ENCODE assay signal across 24 cellular contexts in genomic region chr11:121539000-121539399, GRCh38.
DNase-seq lines count a peak whose midpoint lies in the region; ATAC-seq and TF ChIP-seq lines count a peak whose summit lies in the region.
"Had no signal": no experiment of that assay in that cellular context is flagged by ENCODE, and none has a peak within 500 bp of the region (broad histone marks: within the 10 kb centered on the region; RNA-seq: fewer than 3 reads in every experiment).

No MANE protein-coding gene starts in this region.

- peak overlapping the region; percentile 42 for H3K27ac Mint-ChIP-seq in activated T-cell treated with anti-CD3 and anti-CD28 coated beads, Interleukin-2, amount 50 U/mL, for 24 hours
- peak overlapping the region; percentile 49 for H3K27ac Mint-ChIP-seq in activated T-helper 17 cell treated with anti-CD3 and anti-CD28 coated beads, Interleukin-2, amount 50 U/mL, for 72 hours
- H3K27ac Mint-ChIP-seq in natural killer cell treated with Interleukin-12 subunit alpha and Interleukin-12 subunit beta and Interleukin-15 and Interleukin-18, amount 100 ng/mL, for 72 hours, result peak overlapping the region in 1 of 2 donors; percentile 86
- H3K27ac Mint-ChIP-seq: activated CD4-positive, alpha-beta T cell treated with anti-CD3 and anti-CD28 coated beads, Interleukin-2, amount 10 ng/mL, durations not matched to agents 7 days and 5 days; H9 had no signal

- H3K4me3 ChIP-seq in GM12865 (ENCODE audit: low read depth, low read length), result no peak overlapping the region
- H3K4me3 ChIP-seq: A549, coronary artery, esophagus muscularis mucosa, pancreas, SJSA1, testis had no signal

- TF ChIP-seq CTCF in GM12865 (IDR thresholded peaks at IDR 0.05; ENCODE audit: insufficient read depth, low read depth, low read length, missing control alignments), result no peak

- H3K9me3 Mint-ChIP-seq in activated T-cell treated with anti-CD3 and anti-CD28 coated beads, Interleukin-2, amount 50 U/mL, for 24 hours, result no peaks in the 10 kb centered on the region
- H3K9me3 Mint-ChIP-seq in activated T-helper 17 cell treated with anti-CD3 and anti-CD28 coated beads, Interleukin-2, amount 50 U/mL, for 72 hours, result no peaks in the 10 kb centered on the region
- H3K9me3 Mint-ChIP-seq in natural killer cell treated with Interleukin-12 subunit alpha and Interleukin-12 subunit beta and Interleukin-15 and Interleukin-18, amount 100 ng/mL, for 72 hours, result no peaks in the 10 kb centered on the region
- H3K9me3 Mint-ChIP-seq: activated CD4-positive, alpha-beta T cell treated with anti-CD3 and anti-CD28 coated beads, Interleukin-2, amount 10 ng/mL, durations not matched to agents 7 days and 5 days; H9 had no signal

- DNase-seq in activated T-cell treated with anti-CD3 and anti-CD28 coated beads, Interleukin-2, amount 50 U/mL, for 24 hours, result no peak
- DNase-seq in activated T-cell treated with anti-CD3 and anti-CD28 coated beads for 4 hours (no peak), GM12865 (ENCODE audit: low read depth) (peak; percentile 66), GDM1 (lab: John Stamatoyannopoulos, UW) (no peak), HPDE6-E6E7 (ENCODE audit: extremely low spot score) (no peak), NCI-H1092 (lab: John Stamatoyannopoulos, UW) (no peak)
- no peak for DNase-seq in natural killer cell treated with Interleukin-12 subunit alpha and Interleukin-12 subunit beta and Interleukin-15 and Interleukin-18, amount 100 ng/mL, for 72 hours (ENCODE audit: low spot score)
- DNase-seq: activated CD4-positive, alpha-beta T cell treated with anti-CD3 and anti-CD28 coated beads, Interleukin-2, amount 10 ng/mL, durations not matched to agents 7 days and 5 days; activated CD8-positive, alpha-beta memory T cell treated with anti-CD3 and anti-CD28 coated beads, Interleukin-2, amount 50 U/mL, for 4 hours; activated gamma-delta T cell; amygdala; H9; left ventricle myocardium superior; midbrain; NCI-H187; NCI-H2227 treated with DMSO at 0.1 percent for 48 hours; pancreas; testis had no signal

- H3K36me3 Mint-ChIP-seq in activated T-cell treated with anti-CD3 and anti-CD28 coated beads, Interleukin-2, amount 50 U/mL, for 24 hours (ENCODE audit: low read depth), result peaks cover 84% of the 10 kb centered on the region
- H3K36me3 Mint-ChIP-seq in activated T-helper 17 cell treated with anti-CD3 and anti-CD28 coated beads, Interleukin-2, amount 50 U/mL, for 72 hours (ENCODE audit: low read depth), result peaks cover 93% of the 10 kb centered on the region
- H3K36me3 Mint-ChIP-seq in natural killer cell treated with Interleukin-12 subunit alpha and Interleukin-12 subunit beta and Interleukin-15 and Interleukin-18, amount 100 ng/mL, for 72 hours, result no peaks in the 10 kb centered on the region

- peak; percentile 62 for ATAC-seq in activated T-helper 17 cell treated with anti-CD3 and anti-CD28 coated beads, Interleukin-2, amount 50 U/mL, for 72 hours (replicated peaks)
- no peak for ATAC-seq in natural killer cell treated with Interleukin-12 subunit alpha and Interleukin-12 subunit beta and Interleukin-15 and Interleukin-18, amount 100 ng/mL, for 72 hours
- ATAC-seq: A549, HepG2, left ventricle myocardium superior, pancreas had no signal

- H3K4me1 Mint-ChIP-seq in activated T-cell treated with anti-CD3 and anti-CD28 coated beads, Interleukin-2, amount 50 U/mL, for 24 hours (ENCODE audit: low read depth), result peaks cover 77% of the 10 kb centered on the region
- peaks cover 33% of the 10 kb centered on the region for H3K4me1 Mint-ChIP-seq in activated T-helper 17 cell treated with anti-CD3 and anti-CD28 coated beads, Interleukin-2, amount 50 U/mL, for 72 hours
- peaks cover 25 to 26% of the 10 kb centered on the region in 2 donors for H3K4me1 Mint-ChIP-seq in natural killer cell treated with Interleukin-12 subunit alpha and Interleukin-12 subunit beta and Interleukin-15 and Interleukin-18, amount 100 ng/mL, for 72 hours (ENCODE audit: low read depth in 2 of 2)

- H3K4me3 Mint-ChIP-seq in activated T-cell treated with anti-CD3 and anti-CD28 coated beads, Interleukin-2, amount 50 U/mL, for 24 hours, result no peak overlapping the region
- H3K4me3 Mint-ChIP-seq in activated T-helper 17 cell treated with anti-CD3 and anti-CD28 coated beads, Interleukin-2, amount 50 U/mL, for 72 hours, result peak overlapping the region; percentile 51
- H3K4me3 Mint-ChIP-seq in natural killer cell treated with Interleukin-12 subunit alpha and Interleukin-12 subunit beta and Interleukin-15 and Interleukin-18, amount 100 ng/mL, for 72 hours, result peak overlapping the region; percentile 44
- H3K4me3 Mint-ChIP-seq: activated CD4-positive, alpha-beta T cell treated with anti-CD3 and anti-CD28 coated beads, Interleukin-2, amount 10 ng/mL, durations not matched to agents 7 days and 5 days; H9 had no signal

- H3K27me3 Mint-ChIP-seq in activated T-cell treated with anti-CD3 and anti-CD28 coated beads, Interleukin-2, amount 50 U/mL, for 24 hours, result no peaks in the 10 kb centered on the region
- H3K27me3 Mint-ChIP-seq in activated T-helper 17 cell treated with anti-CD3 and anti-CD28 coated beads, Interleukin-2, amount 50 U/mL, for 72 hours, result no peaks in the 10 kb centered on the region
- H3K27me3 Mint-ChIP-seq in natural killer cell treated with Interleukin-12 subunit alpha and Interleukin-12 subunit beta and Interleukin-15 and Interleukin-18, amount 100 ng/mL, for 72 hours, result no peaks in the 10 kb centered on the region
- H3K27me3 Mint-ChIP-seq: activated CD4-positive, alpha-beta T cell treated with anti-CD3 and anti-CD28 coated beads, Interleukin-2, amount 10 ng/mL, durations not matched to agents 7 days and 5 days had no signal
